Comparison of ENCODE assay signal across 15 cellular contexts in the genomic region with DNA sequence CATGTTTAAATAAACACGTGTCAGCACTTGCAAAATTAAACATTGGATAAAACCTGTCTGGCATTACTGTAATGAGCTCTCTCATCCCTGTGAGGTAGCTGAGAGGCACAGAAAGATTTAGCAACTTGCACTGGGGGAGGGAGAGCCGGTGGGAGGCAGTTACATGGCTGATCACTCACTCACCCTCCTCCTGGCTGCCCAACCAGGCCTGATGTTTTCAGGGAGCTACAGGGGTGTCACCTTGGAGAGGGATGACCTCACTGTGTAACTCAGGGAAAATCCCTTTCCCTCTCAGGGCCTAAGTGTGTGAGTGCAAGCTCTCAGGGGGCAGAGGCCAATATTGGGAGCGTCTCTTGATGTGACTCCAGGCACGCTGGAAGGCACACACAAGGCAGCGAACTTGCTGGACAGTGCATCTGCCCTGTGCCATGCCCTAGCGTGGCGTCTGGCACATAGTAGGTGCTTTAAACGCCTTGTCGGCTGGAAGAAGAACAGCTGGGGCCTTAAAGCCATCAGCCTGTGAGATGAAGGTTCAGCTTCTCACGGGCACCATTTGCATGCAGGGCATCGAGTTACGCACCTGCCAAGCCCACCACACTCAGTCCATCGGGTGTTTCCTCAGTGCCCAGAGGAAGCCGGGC. TPM values are rescaled to one million over a fixed set of nuclear protein-coding genes. Genes with fewer than 3 reads are reported as not detected.
DNase-seq lines count a peak whose midpoint lies in the region; TF ChIP-seq lines count a peak whose summit lies in the region.
"Had no signal": no experiment of that assay in that cellular context is flagged by ENCODE, and none has a peak within 500 bp of the region (broad histone marks: within the 10 kb centered on the region; RNA-seq: fewer than 3 reads in every experiment).

No MANE protein-coding gene starts in this region.

- H3K27ac Mint-ChIP-seq in brain (peak overlapping the region in 4 of 5 experiments; percentile 27 to 98 (median 91)), chondrocyte (ENCODE audit: unreplicated experiment) (no peak overlapping the region)
- H3K27ac Mint-ChIP-seq: activated naive CD8-positive, alpha-beta T cell treated with anti-CD3 and anti-CD28 coated beads, Interleukin-2, amount 10 ng/mL, durations not matched to agents 7 days and 5 days; memory B cell; natural killer cell; progenitor cell of endocrine pancreas had no signal

- H3K4me1 Mint-ChIP-seq in brain = peaks cover 51% of the 10 kb centered on the region
- peaks cover 8% of the 10 kb centered on the region for H3K4me1 Mint-ChIP-seq in chondrocyte (ENCODE audit: low read depth)
- H3K4me1 Mint-ChIP-seq: activated naive CD8-positive, alpha-beta T cell treated with anti-CD3 and anti-CD28 coated beads, Interleukin-2, amount 10 ng/mL, durations not matched to agents 7 days and 5 days; natural killer cell had no signal

- H3K9me3 Mint-ChIP-seq in brain (peaks cover 0 to 6% (median 0%) of the 10 kb centered on the region in 5 experiments), chondrocyte (ENCODE audit: low read depth) (no peaks in the 10 kb centered on the region)
- H3K9me3 Mint-ChIP-seq: activated naive CD8-positive, alpha-beta T cell treated with anti-CD3 and anti-CD28 coated beads, Interleukin-2, amount 10 ng/mL, durations not matched to agents 7 days and 5 days; memory B cell; natural killer cell had no signal

- H3K27me3 Mint-ChIP-seq in brain (peaks cover 2% of the 10 kb centered on the region), chondrocyte (ENCODE audit: low read depth) (peaks cover 11% of the 10 kb centered on the region)

- DNase-seq in Daoy (ENCODE audit: low read depth) (peak; percentile 84), HS-5 (ENCODE audit: low read depth) (peak; percentile 4), kidney tubule cell (ENCODE audit: low spot score) (peak; percentile 79), hippocampal formation (lab: John Stamatoyannopoulos, UW) (no peak), chondrocyte (ENCODE audit: low spot score) (no peak), cerebellar cortex (ENCODE audit: low spot score) (no peak)
- DNase-seq: activated naive CD8-positive, alpha-beta T cell treated with anti-CD3 and anti-CD28 coated beads, Interleukin-2, amount 10 ng/mL, durations not matched to agents 7 days and 5 days; activated T-cell treated with anti-CD3 and anti-CD28 coated beads, Interleukin-2, amount 50 U/mL, for 1 hour; natural killer cell; NCI-H1436 treated with DMSO at 0.1 percent for 48 hours; NCI-H526 treated with DMSO at 0.1 percent for 48 hours; transverse colon had no signal

- no peak for TF ChIP-seq CTCF in brain (conservative IDR thresholded peaks at IDR 0.05)
- TF ChIP-seq CTCF in chondrocyte (IDR thresholded peaks at IDR 0.05) = no peak

- peak overlapping the region in 2 of 5 experiments; percentile 44 to 72 for H3K4me3 Mint-ChIP-seq in brain
- H3K4me3 Mint-ChIP-seq in chondrocyte (ENCODE audit: unreplicated experiment) = no peak overlapping the region
- H3K4me3 Mint-ChIP-seq: activated naive CD8-positive, alpha-beta T cell treated with anti-CD3 and anti-CD28 coated beads, Interleukin-2, amount 10 ng/mL, durations not matched to agents 7 days and 5 days; memory B cell; natural killer cell had no signal

- H3K36me3 Mint-ChIP-seq in brain = peaks cover 39% of the 10 kb centered on the region
- no peaks in the 10 kb centered on the region for H3K36me3 Mint-ChIP-seq in chondrocyte (ENCODE audit: low read depth)
- H3K36me3 Mint-ChIP-seq: activated naive CD8-positive, alpha-beta T cell treated with anti-CD3 and anti-CD28 coated beads, Interleukin-2, amount 10 ng/mL, durations not matched to agents 7 days and 5 days; natural killer cell had no signal

RNA-seq across cellular contexts. Expression of a gene that starts 51.1 kb away (rescaled TPM):
- total RNA-seq in Daoy (2014; rRNA removed; shearing (Covaris generic)) = 0.15 and 1.1 TPM in 2 replicates
- polyA plus RNA-seq in brain (ENCODE audit: insufficient read depth, low read depth, low replicate concordance) = 1.2 TPM
- total RNA-seq in chondrocyte = 0.65 to 0.72 TPM (median 0.68 TPM) in 3 replicates
- total RNA-seq: activated naive CD8-positive, alpha-beta T cell treated with anti-CD3 and anti-CD28 coated beads, Interleukin-2, amount 10 ng/mL, durations not matched to agents 7 days and 5 days had no signal

Comparison
In these comparisons a context has a peak if more than half of its experiments do, and no peak if none do; other contexts are left out.
1. DNase-seq: peak in Daoy (single experiment), HS-5 (single experiment) and kidney tubule cell (single experiment); none in hippocampal formation (0 of 2), chondrocyte (single experiment) and cerebellar cortex (single experiment).